Comparison of ENCODE assay signal across 8 cellular contexts in the genomic region with DNA sequence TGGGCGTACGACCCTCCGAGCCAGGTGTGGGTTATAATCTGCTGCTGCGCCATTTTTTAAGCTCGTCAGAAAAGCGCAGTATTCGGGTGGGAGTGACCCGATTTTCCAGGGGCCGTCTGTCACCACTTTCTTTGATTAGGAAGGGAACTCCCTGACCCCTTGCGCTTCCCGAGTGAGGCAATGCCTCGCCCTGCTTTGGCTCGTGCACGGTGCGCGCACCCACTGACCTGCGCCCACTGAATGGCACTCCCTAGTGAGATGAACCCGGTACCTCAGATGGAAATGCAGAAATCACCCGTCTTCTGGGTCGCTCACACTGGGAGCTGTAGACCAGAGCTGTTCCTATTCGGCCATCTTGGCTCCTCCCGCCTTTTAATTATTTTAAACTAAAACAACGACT.
A peak's percentile ranks its signal among the peaks of the same experiment; 100 is the strongest.
DNase-seq lines count a peak whose midpoint lies in the region; ATAC-seq and TF ChIP-seq lines count a peak whose summit lies in the region.
"Not testable (repeated sequence)": the region's sequence is repeated elsewhere in the genome, so short reads cannot be mapped to it uniquely, and the experiment has no call there.

No MANE protein-coding gene starts in this region.

- DNase-seq in ELF-1 (ENCODE audit: low read depth, low spot score) (peak; percentile 71), NCI-H748 (lab: John Stamatoyannopoulos, UW; ENCODE audit: unreplicated experiment) (peak; percentile 42), left colon (peak; percentile 37 to 40), neural progenitor cell (ENCODE audit: low spot score) (peak; percentile 13)
- DNase-seq in activated CD8-positive, alpha-beta memory T cell treated with anti-CD3 and anti-CD28 coated beads, Interleukin-2, amount 10 ng/mL, durations not matched to agents 7 days and 5 days; cardiac fibroblast (ENCODE audit: low read depth in 2 of 2); fibroblast of villous mesenchyme (ENCODE audit: low read depth): not testable (repeated sequence)

- CTCF ChIA-PET in activated CD8-positive, alpha-beta memory T cell treated with anti-CD3 and anti-CD28 coated beads, Interleukin-2, amount 10 ng/mL, durations not matched to agents 7 days and 5 days (lab: Charles Lee), result not testable (repeated sequence)

- peaks cover 18% of the 10 kb centered on the region for H3K4me1 ChIP-seq in neural progenitor cell
- H3K4me1 ChIP-seq in subcutaneous abdominal adipose tissue (ENCODE audit: control insufficient read depth in 5 of 5, insufficient read depth in 5 of 5, low read length in 5 of 5), result not testable (repeated sequence)

- not testable (repeated sequence) for H3K9me3 Mint-ChIP-seq in activated CD8-positive, alpha-beta memory T cell treated with anti-CD3 and anti-CD28 coated beads, Interleukin-2, amount 10 ng/mL, durations not matched to agents 7 days and 5 days (ENCODE audit: low read depth)
- H3K9me3 Mint-ChIP-seq in neural progenitor cell, result peaks cover 12% of the 10 kb centered on the region

- not testable (repeated sequence) for H3K27me3 Mint-ChIP-seq in activated CD8-positive, alpha-beta memory T cell treated with anti-CD3 and anti-CD28 coated beads, Interleukin-2, amount 10 ng/mL, durations not matched to agents 7 days and 5 days; neural progenitor cell (ENCODE audit: insufficient read depth, low read depth)

- not testable (repeated sequence) for H3K9me3 ChIP-seq in neural progenitor cell (ENCODE audit: low read depth); subcutaneous abdominal adipose tissue (ENCODE audit: control insufficient read depth in 5 of 5, low read length in 5 of 5)

- not testable (repeated sequence) for H3K27ac Mint-ChIP-seq in activated CD8-positive, alpha-beta memory T cell treated with anti-CD3 and anti-CD28 coated beads, Interleukin-2, amount 10 ng/mL, durations not matched to agents 7 days and 5 days; neural progenitor cell

- not testable (repeated sequence) for H3F3A ChIP-seq in neural progenitor cell (ENCODE audit: low read depth)

- H3K36me3 Mint-ChIP-seq in activated CD8-positive, alpha-beta memory T cell treated with anti-CD3 and anti-CD28 coated beads, Interleukin-2, amount 10 ng/mL, durations not matched to agents 7 days and 5 days; neural progenitor cell: not testable (repeated sequence)

- peak overlapping the region; percentile 91 for H2AFZ ChIP-seq in neural progenitor cell (replicated peaks)

- H3K9ac ChIP-seq in neural progenitor cell; subcutaneous abdominal adipose tissue (ENCODE audit: low read length in 5 of 5): not testable (repeated sequence)

- H3K79me2 ChIP-seq in neural progenitor cell (ENCODE audit: low read depth), result peaks cover 31% of the 10 kb centered on the region

- not testable (repeated sequence) for H3K27ac ChIP-seq in neural progenitor cell; subcutaneous abdominal adipose tissue (ENCODE audit: low read depth, low read length)

- peaks cover 17% of the 10 kb centered on the region for H4K20me1 ChIP-seq in neural progenitor cell (ENCODE audit: low read depth)

- H3K36me3 ChIP-seq in neural progenitor cell; subcutaneous abdominal adipose tissue (ENCODE audit: control insufficient read depth in 5 of 5, insufficient read depth in 5 of 5, low read length in 5 of 5): not testable (repeated sequence)

- peak overlapping the region; percentile 72 for H3K4me2 ChIP-seq in neural progenitor cell

- H3K4me3 Mint-ChIP-seq in activated CD8-positive, alpha-beta memory T cell treated with anti-CD3 and anti-CD28 coated beads, Interleukin-2, amount 10 ng/mL, durations not matched to agents 7 days and 5 days, result peak overlapping the region; percentile 60
- peak overlapping the region; percentile 78 for H3K4me3 Mint-ChIP-seq in neural progenitor cell

- ATAC-seq in activated CD8-positive, alpha-beta memory T cell treated with anti-CD3 and anti-CD28 coated beads, Interleukin-2, amount 10 ng/mL, durations not matched to agents 7 days and 5 days; left colon: not testable (repeated sequence)

- H3K4me3 ChIP-seq in cardiac fibroblast (replicated peaks in 1 of 2; ENCODE audit: low read depth in 2 of 2, low read length in 2 of 2), result peak overlapping the region; percentile 21 to 36
- H3K4me3 ChIP-seq in fibroblast of villous mesenchyme (ENCODE audit: low read depth, low read length), result peak overlapping the region; percentile 59
- peak overlapping the region; percentile 50 for H3K4me3 ChIP-seq in neural progenitor cell
- H3K4me3 ChIP-seq in subcutaneous abdominal adipose tissue (ENCODE audit: low read depth in 1 of 5, low read length in 5 of 5), result peak overlapping the region in 3 of 5 donors; percentile 42 to 46 (median 42)

- not testable (repeated sequence) for TF ChIP-seq CTCF in cardiac fibroblast (IDR thresholded peaks at IDR 0.05; ENCODE audit: low read depth, low read length); fibroblast of villous mesenchyme (IDR thresholded peaks at IDR 0.05; ENCODE audit: insufficient read depth, low read depth, low read length); neural progenitor cell (IDR thresholded peaks at IDR 0.05)

- not testable (repeated sequence) for H3K4me1 Mint-ChIP-seq in activated CD8-positive, alpha-beta memory T cell treated with anti-CD3 and anti-CD28 coated beads, Interleukin-2, amount 10 ng/mL, durations not matched to agents 7 days and 5 days
- H3K4me1 Mint-ChIP-seq in neural progenitor cell, result peaks cover 19% of the 10 kb centered on the region

- not testable (repeated sequence) for H3K27me3 ChIP-seq in neural progenitor cell; subcutaneous abdominal adipose tissue (ENCODE audit: control insufficient read depth in 5 of 5, insufficient read depth in 4 of 5, low read length in 5 of 5)

- intact Hi-C loops in left colon (cut with DNase I, micrococcal nuclease), result not testable (repeated sequence)
